ENCODE assay signal across 7 cellular contexts in genomic region chr7:4973728-4974198, GRCh38.
DNase-seq lines count a peak whose midpoint lies in the region; ATAC-seq and TF ChIP-seq lines count a peak whose summit lies in the region.

No MANE protein-coding gene starts in this region.

- peak; percentile 81 for TF ChIP-seq POLR2A in GM18505 (IDR thresholded peaks at IDR 0.05; ENCODE audit: borderline replicate concordance, extremely low read depth, insufficient read depth, insufficient read length)

- peak; percentile 91 for DNase-seq in NCI-H1694 (lab: John Stamatoyannopoulos, UW)
- peak; percentile 92 for DNase-seq in T-helper 9 cell
- DNase-seq in astrocyte of the hippocampus (ENCODE audit: low read depth, low spot score): peak; percentile 97
- peak; percentile 79 to 84 for DNase-seq in hippocampal formation (lab: John Stamatoyannopoulos, UW)
- DNase-seq in retina: peak; percentile 93

- ATAC-seq in GM18505 (IDR thresholded peaks at IDR 0.05; ENCODE audit: unreplicated experiment): peak; percentile 90
- peak; percentile 94 for ATAC-seq in HG02938 (IDR thresholded peaks at IDR 0.05; ENCODE audit: unreplicated experiment)

Comparison
In these comparisons a context has a peak if more than half of its experiments do, and no peak if none do; other contexts are left out.
1. Peak in every context shown above with its lines: DNase-seq and ATAC-seq.